In genomic region chr4:118968006-118968405, GRCh38 we compare ENCODE assay signal across 8 cellular contexts.
A peak's percentile ranks its signal among the peaks of the same experiment; 100 is the strongest.
DNase-seq lines count a peak whose midpoint lies in the region; ATAC-seq, FAIRE-seq and TF ChIP-seq lines count a peak whose summit lies in the region.

No MANE protein-coding gene starts in this region.

- BruUV-seq in K562 (replicated peaks; lab: Mats Ljungman, UMichigan) = no TSS peak

- CTCF ChIA-PET in K562 (lab: Yijun Ruan, JAX; ENCODE audit: low intra/inter-chr PET ratio) = no interaction called here

- in situ Hi-C loops in K562 (cut with MboI) = no loop called here

- H3K36me3 ChIP-seq in K562 (ENCODE audit: control insufficient read depth, insufficient read depth, low read length) (no peaks in the 10 kb centered on the region), kidney (ENCODE audit: control insufficient read depth in 1 of 2, insufficient read depth in 2 of 2, low read length in 2 of 2) (no peaks in the 10 kb centered on the region)

- H4K20me1 ChIP-seq in K562 (replicated peaks; ENCODE audit: control insufficient read depth, insufficient read depth, low read length) = no peaks in the 10 kb centered on the region

- intact Hi-C loops in K562 (cut with micrococcal nuclease) (loop anchor here (5.0 kb wide), 2 partner anchors 76 to 226 kb away; no protein-coding TSS in a partner anchor), kidney (cut with DNase I) (no loop called here)

- ATAC-seq in K562 = peak; percentile 54; the same call in 2 of the 3 replicates
- ATAC-seq in stimulated activated naive CD8-positive, alpha-beta T cell treated with anti-CD3 and anti-CD28 coated beads, Interleukin-15, amount 100 ng/mL, for 72 hours = peak; percentile 78

- H3K27ac ChIP-seq in K562 (ENCODE audit: extremely low read depth, low read depth, low read length) = no peak overlapping the region
- H3K27ac ChIP-seq in kidney (ENCODE audit: low read depth in 2 of 2, low read length in 2 of 2) = peak overlapping the region in 1 of 2 donors; percentile 59

- H3K79me2 ChIP-seq in K562 (ENCODE audit: control insufficient read depth, insufficient read depth, low read length) = no peaks in the 10 kb centered on the region

- DNase-seq in GM18507 (ENCODE audit: extremely low spot score, insufficient read length, low read depth) (peak; percentile 30), HCEC 1CT (peak; percentile 74), M059J (ENCODE audit: low read depth) (peak; percentile 93), K562 (ENCODE audit: extremely low read depth in 1 of 4, low spot score in 3 of 4) (no peak), kidney (peak; percentile 70), NCI-H128 (lab: John Stamatoyannopoulos, UW; ENCODE audit: unreplicated experiment) (no peak)
- DNase-seq in stimulated activated naive CD8-positive, alpha-beta T cell treated with anti-CD3 and anti-CD28 coated beads, Interleukin-15, amount 100 ng/mL, for 72 hours = peak in 1 of 2 donors; percentile 8
- DNase-seq in stimulated activated CD4-positive, alpha-beta T cell treated with anti-CD3 and anti-CD28 coated beads, Interleukin-2, amount 100 ng/mL, for 48 hours = no peak

- TF ChIP-seq POLR2A in K562 (conservative IDR thresholded peaks at IDR 0.05) = no peak

- TF ChIP-seq CTCF in K562 (IDR thresholded peaks at IDR 0.05 in 2 of 3, conservative IDR thresholded peaks at IDR 0.05 in 1 of 3; ENCODE audit: insufficient read depth in 2 of 3, low read depth in 1 of 3, low read length in 3 of 3) = no peak
- no peak for TF ChIP-seq CTCF in kidney (IDR thresholded peaks at IDR 0.05; ENCODE audit: borderline replicate concordance, extremely low read depth, insufficient read depth)

- no peak overlapping the region for H3K4me3 Mint-ChIP-seq in stimulated activated naive CD8-positive, alpha-beta T cell treated with anti-CD3 and anti-CD28 coated beads, Interleukin-15, amount 100 ng/mL, for 72 hours

- no peaks in the 10 kb centered on the region for H3K27me3 Mint-ChIP-seq in stimulated activated naive CD8-positive, alpha-beta T cell treated with anti-CD3 and anti-CD28 coated beads, Interleukin-15, amount 100 ng/mL, for 72 hours

- H3K4me2 ChIP-seq in K562 (ENCODE audit: insufficient read depth, low read length) = no peak overlapping the region

- no peak overlapping the region for H3K9ac ChIP-seq in K562 (ENCODE audit: insufficient read depth in 1 of 2, low read depth in 2 of 2, low read length in 2 of 2)
- no peak overlapping the region for H3K9ac ChIP-seq in kidney (ENCODE audit: low read length in 2 of 2)

- H3K9me1 ChIP-seq in K562 (ENCODE audit: control insufficient read depth, insufficient read depth, low read length) = no peaks in the 10 kb centered on the region

- FAIRE-seq in GM18507 (lab: Jason Lieb, UNC) = peak; percentile 94
- FAIRE-seq in K562 (lab: Jason Lieb, UNC) = no peak
- no peak for FAIRE-seq in kidney (lab: Jason Lieb, UNC)

- no peak overlapping the region for H3K27ac Mint-ChIP-seq in stimulated activated naive CD8-positive, alpha-beta T cell treated with anti-CD3 and anti-CD28 coated beads, Interleukin-15, amount 100 ng/mL, for 72 hours

- POLR2A ChIA-PET in K562 (lab: Yijun Ruan, JAX) = interaction anchor here (0.6 to 0.7 kb wide), 2 partner anchors 84 to 654 kb away, joined by 3 read pairs; no protein-coding TSS in a partner anchor

- H3K9me3 ChIP-seq in K562 (replicated peaks; ENCODE audit: control insufficient read depth, insufficient read depth, low read depth, low read length) = no peaks in the 10 kb centered on the region
- H3K9me3 ChIP-seq in kidney (ENCODE audit: control insufficient read depth in 1 of 2, low read length in 2 of 2) = no peaks in the 10 kb centered on the region

- TF ChIP-seq RAD21 in K562 (CRISPR knock-in tag; conservative IDR thresholded peaks at IDR 0.05 in 1 of 2, IDR thresholded peaks at IDR 0.05 in 1 of 2) = no peak

- H3K9me3 Mint-ChIP-seq in stimulated activated naive CD8-positive, alpha-beta T cell treated with anti-CD3 and anti-CD28 coated beads, Interleukin-15, amount 100 ng/mL, for 72 hours = no peaks in the 10 kb centered on the region

- H3K27me3 ChIP-seq in K562 (ENCODE audit: control insufficient read depth in 2 of 2, insufficient read depth in 2 of 2, low read length in 2 of 2) = no peaks in the 10 kb centered on the region

- H3K4me1 ChIP-seq in K562 (replicated peaks in 1 of 2; ENCODE audit: control insufficient read depth in 2 of 2, insufficient read depth in 2 of 2, low read length in 2 of 2) = no peaks in the 10 kb centered on the region
- H3K4me1 ChIP-seq in kidney (ENCODE audit: control insufficient read depth in 1 of 2, insufficient read depth in 1 of 2, low read depth in 1 of 2, low read length in 2 of 2) = peaks cover 7 to 14% of the 10 kb centered on the region in 2 donors

- WGBS in K562 (ENCODE audit: insufficient coverage, low coverage, missing lambda C conversion rate) = 0% methylated on average over 1 of the region's 1 CpG

- peaks cover 11% of the 10 kb centered on the region for H3K4me1 Mint-ChIP-seq in stimulated activated naive CD8-positive, alpha-beta T cell treated with anti-CD3 and anti-CD28 coated beads, Interleukin-15, amount 100 ng/mL, for 72 hours

- TF ChIP-seq EP300 in K562 (IDR thresholded peaks at IDR 0.05; ENCODE audit: low read length) = no peak

- H2AFZ ChIP-seq in K562 (ENCODE audit: low read depth, low read length) = no peak overlapping the region

- H3K4me3 ChIP-seq in K562 (no peak overlapping the region), kidney (ENCODE audit: low read length in 2 of 2) (no peak overlapping the region)

TF ChIP-seq in K562, 482 proteins besides CTCF, POLR2A, EP300 and RAD21:
- TF ChIP-seq ZNF644 (tag; IDR thresholded peaks at IDR 0.05; ENCODE audit: low read depth) (no peak), ZNF668 (CRISPR knock-in tag; IDR thresholded peaks at IDR 0.05) (no peak), BACH1 (tag; IDR thresholded peaks at IDR 0.05) (no peak), ETV5 (CRISPR knock-in tag; IDR thresholded peaks at IDR 0.05; ENCODE audit: low read depth) (no peak), ZC3H4 (CRISPR knock-in tag; IDR thresholded peaks at IDR 0.05; ENCODE audit: borderline replicate concordance) (no peak), NR2C2 (CRISPR knock-in tag; IDR thresholded peaks at IDR 0.05) (no peak), NR2C2 (tag; IDR thresholded peaks at IDR 0.05) (peak; percentile 33; the same call in 1 of the 2 replicates), FOXP1 (CRISPR knock-in tag; IDR thresholded peaks at IDR 0.05) (no peak)

Comparison
In these comparisons a context has a peak if more than half of its experiments do, and no peak if none do; other contexts are left out.
1. DNase-seq: peak in GM18507 (single experiment), HCEC 1CT (single experiment), M059J (single experiment) and kidney (single experiment); none in K562 (0 of 4), stimulated activated CD4-positive, alpha-beta T cell treated with anti-CD3 and anti-CD28 coated beads, Interleukin-2, amount 100 ng/mL, for 48 hours (0 of 2) and NCI-H128 (single experiment).